ENCODE assay signal across 8 cellular contexts in the genomic region with DNA sequence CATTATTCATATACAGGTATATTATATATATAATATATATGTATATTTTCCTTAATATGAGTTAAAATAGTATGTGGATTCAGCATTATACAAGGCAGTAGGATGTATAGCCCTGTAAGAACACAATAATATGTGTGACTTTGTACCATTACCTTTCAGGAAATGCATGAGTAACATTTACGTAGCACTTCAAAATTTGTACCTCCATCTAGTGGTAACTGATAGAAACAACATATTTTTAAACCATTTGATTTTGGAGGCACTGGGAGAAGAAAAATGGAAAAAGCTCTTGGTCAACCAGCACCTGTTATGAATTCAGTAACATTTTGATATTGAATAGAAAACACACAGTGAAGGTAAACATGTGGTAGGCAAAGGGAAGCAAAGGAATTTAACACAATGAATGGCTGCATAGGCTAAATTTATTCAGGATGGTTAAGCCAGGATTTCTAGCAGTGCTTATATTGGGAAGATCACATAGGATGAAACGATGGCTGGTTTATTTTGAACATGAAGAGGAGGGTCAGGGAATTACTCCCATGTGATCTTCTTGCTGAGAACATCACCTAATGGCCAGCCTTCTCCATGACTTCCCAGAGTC.
A peak's percentile ranks its signal among the peaks of the same experiment; 100 is the strongest.
DNase-seq lines count a peak whose midpoint lies in the region; ATAC-seq and TF ChIP-seq lines count a peak whose summit lies in the region.

No MANE protein-coding gene starts in this region.

- no peaks in the 10 kb centered on the region for H3K36me3 Mint-ChIP-seq in activated CD4-positive, alpha-beta T cell treated with anti-CD3 and anti-CD28 coated beads, Interleukin-2, amount 10 ng/mL, durations not matched to agents 24 days and 14 days (ENCODE audit: low read depth)
- H3K36me3 Mint-ChIP-seq in activated T-cell treated with anti-CD3 and anti-CD28 coated beads, Interleukin-2, amount 50 U/mL, for 72 hours (ENCODE audit: insufficient read depth in 2 of 2) = no peaks in the 10 kb centered on the region

- H3K9me3 Mint-ChIP-seq in activated CD4-positive, alpha-beta T cell treated with anti-CD3 and anti-CD28 coated beads, Interleukin-2, amount 10 ng/mL, durations not matched to agents 24 days and 14 days = no peaks in the 10 kb centered on the region
- peaks cover 0 to 5% of the 10 kb centered on the region in 2 donors for H3K9me3 Mint-ChIP-seq in activated T-cell treated with anti-CD3 and anti-CD28 coated beads, Interleukin-2, amount 50 U/mL, for 72 hours

- TF ChIP-seq CTCF in GM10266 (IDR thresholded peaks at IDR 0.05; ENCODE audit: control insufficient read depth, insufficient read depth, low read depth, missing control alignments) (peak; percentile 35), fibroblast of lung (conservative IDR thresholded peaks at IDR 0.05 in 1 of 2, IDR thresholded peaks at IDR 0.05 in 1 of 2; ENCODE audit: low read depth in 1 of 2, low read length in 2 of 2) (peak in 1 of 2 donors; percentile 35)

- no peak overlapping the region for H2AFZ ChIP-seq in fibroblast of lung (ENCODE audit: low read length)

- intact Hi-C loops in activated CD4-positive, alpha-beta T cell treated with anti-CD3 and anti-CD28 coated beads, Interleukin-2, amount 10 ng/mL, durations not matched to agents 24 days and 14 days (cut with micrococcal nuclease) = loop anchor here (5.0 kb wide), 1 partner anchor 567 kb away; the partner anchor contains the start of gene CCDC85A

- H4K20me1 ChIP-seq in fibroblast of lung (ENCODE audit: control insufficient read depth, extremely low read depth, insufficient read depth, low read length) = no peaks in the 10 kb centered on the region

- no peak overlapping the region for H3K9ac ChIP-seq in fibroblast of lung (ENCODE audit: insufficient read depth, low read length)

- H3K27ac ChIP-seq in fibroblast of lung (ENCODE audit: insufficient read depth, low read length) = no peak overlapping the region

- H3K79me2 ChIP-seq in fibroblast of lung (ENCODE audit: control insufficient read depth, insufficient read depth, low read length) = no peaks in the 10 kb centered on the region

- peak; percentile 4 for DNase-seq in GM10266 (ENCODE audit: extremely low spot score)
- peak; percentile 55 for DNase-seq in NCI-H774 (lab: John Stamatoyannopoulos, UW)
- DNase-seq in fibroblast of lung (ENCODE audit: low read depth in 2 of 2) = peak; percentile 40 to 50
- DNase-seq in skeletal muscle cell (ENCODE audit: low read depth) = peak; percentile 24
- no peak for DNase-seq in activated CD4-positive, alpha-beta T cell treated with anti-CD3 and anti-CD28 coated beads, Interleukin-2, amount 10 ng/mL, durations not matched to agents 24 days and 14 days
- no peak for DNase-seq in effector CD4-positive, alpha-beta T cell
- no peak for DNase-seq in activated T-cell treated with anti-CD3 and anti-CD28 coated beads, Interleukin-2, amount 50 U/mL, for 72 hours

- no peak overlapping the region for H3K4me2 ChIP-seq in fibroblast of lung (ENCODE audit: extremely low read depth, insufficient read depth, low read length)

- no peaks in the 10 kb centered on the region for H3K4me1 ChIP-seq in fibroblast of lung (ENCODE audit: control insufficient read depth, extremely low read depth, insufficient read depth, low read length)

- no peak overlapping the region for H3K4me3 ChIP-seq in fibroblast of lung (replicated peaks in 1 of 4; ENCODE audit: control extremely low read depth in 1 of 4, insufficient read depth in 1 of 4, low read depth in 3 of 4, low read length in 4 of 4)
- H3K4me3 ChIP-seq in skeletal muscle cell (ENCODE audit: low read depth, low read length) = no peak overlapping the region

- ATAC-seq in HG02884 (IDR thresholded peaks at IDR 0.05; ENCODE audit: unreplicated experiment) = peak; percentile 61
- no peak for ATAC-seq in activated T-cell treated with anti-CD3 and anti-CD28 coated beads, Interleukin-2, amount 50 U/mL, for 72 hours (replicated peaks in 1 of 2)

- no peaks in the 10 kb centered on the region for H3K4me1 Mint-ChIP-seq in activated CD4-positive, alpha-beta T cell treated with anti-CD3 and anti-CD28 coated beads, Interleukin-2, amount 10 ng/mL, durations not matched to agents 24 days and 14 days
- no peaks in the 10 kb centered on the region for H3K4me1 Mint-ChIP-seq in activated T-cell treated with anti-CD3 and anti-CD28 coated beads, Interleukin-2, amount 50 U/mL, for 72 hours (ENCODE audit: low read depth)

- H3K27me3 ChIP-seq in fibroblast of lung (ENCODE audit: control insufficient read depth, insufficient read depth, low read length) = no peaks in the 10 kb centered on the region

- H3K4me3 Mint-ChIP-seq in activated CD4-positive, alpha-beta T cell treated with anti-CD3 and anti-CD28 coated beads, Interleukin-2, amount 10 ng/mL, durations not matched to agents 24 days and 14 days = no peak overlapping the region
- H3K4me3 Mint-ChIP-seq in activated T-cell treated with anti-CD3 and anti-CD28 coated beads, Interleukin-2, amount 50 U/mL, for 72 hours = no peak overlapping the region

- H3K36me3 ChIP-seq in fibroblast of lung (ENCODE audit: control insufficient read depth, insufficient read depth, low read length) = no peaks in the 10 kb centered on the region

- H3K27ac Mint-ChIP-seq in activated CD4-positive, alpha-beta T cell treated with anti-CD3 and anti-CD28 coated beads, Interleukin-2, amount 10 ng/mL, durations not matched to agents 24 days and 14 days = no peak overlapping the region
- H3K27ac Mint-ChIP-seq in activated T-cell treated with anti-CD3 and anti-CD28 coated beads, Interleukin-2, amount 50 U/mL, for 72 hours = no peak overlapping the region

- H3K9me3 ChIP-seq in fibroblast of lung (ENCODE audit: control insufficient read depth, insufficient read depth, low read depth, low read length) = no peaks in the 10 kb centered on the region

- no peaks in the 10 kb centered on the region for H3K27me3 Mint-ChIP-seq in activated CD4-positive, alpha-beta T cell treated with anti-CD3 and anti-CD28 coated beads, Interleukin-2, amount 10 ng/mL, durations not matched to agents 24 days and 14 days
- H3K27me3 Mint-ChIP-seq in activated T-cell treated with anti-CD3 and anti-CD28 coated beads, Interleukin-2, amount 50 U/mL, for 72 hours (ENCODE audit: low read depth) = no peaks in the 10 kb centered on the region

Comparison
In these comparisons a context has a peak if more than half of its experiments do, and no peak if none do; other contexts are left out.
1. DNase-seq: peak in GM10266 (single experiment), NCI-H774 (single experiment), fibroblast of lung (2 of 2) and skeletal muscle cell (single experiment); none in activated CD4-positive, alpha-beta T cell treated with anti-CD3 and anti-CD28 coated beads, Interleukin-2, amount 10 ng/mL, durations not matched to agents 24 days and 14 days (single experiment), effector CD4-positive, alpha-beta T cell (single experiment) and activated T-cell treated with anti-CD3 and anti-CD28 coated beads, Interleukin-2, amount 50 U/mL, for 72 hours (0 of 2).